1 cellular context compared by ENCODE assay signal in the genomic region with DNA sequence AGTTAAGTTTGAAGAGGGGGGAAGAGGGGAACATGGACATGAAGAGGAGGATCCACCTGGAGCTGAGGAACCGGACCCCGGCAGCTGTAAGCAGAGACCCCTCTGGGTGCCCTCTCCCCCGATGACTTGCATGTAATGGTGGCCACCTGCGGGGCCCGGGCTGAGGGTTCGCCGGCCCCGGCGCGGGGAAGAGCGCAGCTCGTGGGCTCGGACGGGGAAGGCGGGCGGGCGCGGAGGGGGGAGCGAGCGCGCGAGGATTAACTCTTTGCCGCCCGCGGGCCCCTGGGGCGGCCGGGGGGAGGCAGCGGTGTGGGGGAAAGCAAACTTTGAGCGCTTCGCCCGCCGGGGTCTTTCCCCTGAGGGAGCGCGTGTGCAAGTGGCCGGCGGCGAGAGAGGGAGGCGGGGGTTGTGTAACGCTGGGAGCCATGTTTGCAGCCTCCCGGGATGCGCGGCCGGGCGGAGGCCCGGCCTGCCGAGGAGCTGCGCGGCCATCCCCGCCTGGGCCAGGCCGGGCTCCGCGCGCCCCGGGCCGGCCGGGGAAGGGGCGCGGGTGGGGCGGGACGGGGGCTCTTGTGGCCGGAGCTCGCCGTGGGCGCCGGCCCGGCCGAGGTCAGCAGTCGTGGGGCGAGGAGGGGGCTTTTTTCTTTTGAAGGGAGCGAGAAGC.
A peak's percentile ranks its signal among the peaks of the same experiment; 100 is the strongest.
TF ChIP-seq lines count a peak whose summit lies in the region.

No MANE protein-coding gene starts in this region.

TF ChIP-seq in H1, 55 proteins besides CTCF, POLR2A, EP300 and RAD21:
- TF ChIP-seq SP2 (IDR thresholded peaks at IDR 0.05; ENCODE audit: low read length) (no peak), KDM4A (IDR thresholded peaks at IDR 0.05; ENCODE audit: low read depth, low read length, severe bottlenecking) (peak; percentile 56), CBX8 (IDR thresholded peaks at IDR 0.05; ENCODE audit: borderline replicate concordance, low read depth, low read length) (no peak), SIRT6 (IDR thresholded peaks at IDR 0.05; ENCODE audit: low read length) (no peak), CBX5 (IDR thresholded peaks at IDR 0.05; ENCODE audit: low read depth, low read length) (no peak), CEBPB (IDR thresholded peaks at IDR 0.05; ENCODE audit: low read depth, low read length) (no peak), TCF12 (IDR thresholded peaks at IDR 0.05; ENCODE audit: low read depth, low read length) (no peak), YY1 (IDR thresholded peaks at IDR 0.05; ENCODE audit: low read depth, low read length) (peak; percentile 60), SIN3A (conservative IDR thresholded peaks at IDR 0.05 in 1 of 2, IDR thresholded peaks at IDR 0.05 in 1 of 2; ENCODE audit: low read depth in 1 of 2, low read length in 2 of 2) (no peak), BRCA1 (IDR thresholded peaks at IDR 0.05; ENCODE audit: low read depth, low read length) (no peak), NRF1 (IDR thresholded peaks at IDR 0.05; ENCODE audit: low read depth, low read length) (no peak), CHD2 (IDR thresholded peaks at IDR 0.05; ENCODE audit: low read length) (no peak), POU5F1 (IDR thresholded peaks at IDR 0.05; ENCODE audit: low read depth, low read length) (no peak), PHF8 (conservative IDR thresholded peaks at IDR 0.05; ENCODE audit: low read depth, low read length) (peak; percentile 61), GABPA (IDR thresholded peaks at IDR 0.05; ENCODE audit: borderline replicate concordance, insufficient read depth, low read length) (no peak), ASH2L (IDR thresholded peaks at IDR 0.05; ENCODE audit: low read length) (no peak), ZNF274 (IDR thresholded peaks at IDR 0.05; ENCODE audit: borderline replicate concordance, extremely low read depth, low read length) (no peak), CTBP2 (IDR thresholded peaks at IDR 0.05; ENCODE audit: borderline replicate concordance, insufficient read depth, insufficient read length, low read length) (no peak), CHD1 (IDR thresholded peaks at IDR 0.05; ENCODE audit: low read depth, low read length) (no peak), HDAC6 (IDR thresholded peaks at IDR 0.05; ENCODE audit: low read depth, low read length) (no peak), KDM1A (IDR thresholded peaks at IDR 0.05; ENCODE audit: borderline replicate concordance, low read length) (no peak), TBP (IDR thresholded peaks at IDR 0.05; ENCODE audit: low read depth, low read length) (0 out of 2 replicates have a peak, but pooled peaks have one; percentile 14), SP4 (IDR thresholded peaks at IDR 0.05; ENCODE audit: low read length) (no peak), RBBP5 (IDR thresholded peaks at IDR 0.05; ENCODE audit: borderline replicate concordance, low read depth, low read length) (peak; percentile 54; the same call in 1 of the 2 replicates), TAF1 (IDR thresholded peaks at IDR 0.05; ENCODE audit: low read depth, low read length) (0 out of 2 replicates have a peak, but pooled peaks have one; percentile 34), POLR2AphosphoS5 (IDR thresholded peaks at IDR 0.05; ENCODE audit: low read depth, low read length) (no peak), ATF3 (IDR thresholded peaks at IDR 0.05; ENCODE audit: insufficient read depth, low read depth, low read length) (no peak), SP1 (IDR thresholded peaks at IDR 0.05; ENCODE audit: low read depth, low read length) (no peak), RFX5 (IDR thresholded peaks at IDR 0.05; ENCODE audit: borderline replicate concordance, low read depth, low read length) (no peak), SUZ12 (IDR thresholded peaks at IDR 0.05; ENCODE audit: low read length) (no peak), MAFK (IDR thresholded peaks at IDR 0.05; ENCODE audit: low read depth, low read length) (no peak), JUN (IDR thresholded peaks at IDR 0.05; ENCODE audit: low read depth, low read length) (no peak)
- TF ChIP-seq, protein P1, sequence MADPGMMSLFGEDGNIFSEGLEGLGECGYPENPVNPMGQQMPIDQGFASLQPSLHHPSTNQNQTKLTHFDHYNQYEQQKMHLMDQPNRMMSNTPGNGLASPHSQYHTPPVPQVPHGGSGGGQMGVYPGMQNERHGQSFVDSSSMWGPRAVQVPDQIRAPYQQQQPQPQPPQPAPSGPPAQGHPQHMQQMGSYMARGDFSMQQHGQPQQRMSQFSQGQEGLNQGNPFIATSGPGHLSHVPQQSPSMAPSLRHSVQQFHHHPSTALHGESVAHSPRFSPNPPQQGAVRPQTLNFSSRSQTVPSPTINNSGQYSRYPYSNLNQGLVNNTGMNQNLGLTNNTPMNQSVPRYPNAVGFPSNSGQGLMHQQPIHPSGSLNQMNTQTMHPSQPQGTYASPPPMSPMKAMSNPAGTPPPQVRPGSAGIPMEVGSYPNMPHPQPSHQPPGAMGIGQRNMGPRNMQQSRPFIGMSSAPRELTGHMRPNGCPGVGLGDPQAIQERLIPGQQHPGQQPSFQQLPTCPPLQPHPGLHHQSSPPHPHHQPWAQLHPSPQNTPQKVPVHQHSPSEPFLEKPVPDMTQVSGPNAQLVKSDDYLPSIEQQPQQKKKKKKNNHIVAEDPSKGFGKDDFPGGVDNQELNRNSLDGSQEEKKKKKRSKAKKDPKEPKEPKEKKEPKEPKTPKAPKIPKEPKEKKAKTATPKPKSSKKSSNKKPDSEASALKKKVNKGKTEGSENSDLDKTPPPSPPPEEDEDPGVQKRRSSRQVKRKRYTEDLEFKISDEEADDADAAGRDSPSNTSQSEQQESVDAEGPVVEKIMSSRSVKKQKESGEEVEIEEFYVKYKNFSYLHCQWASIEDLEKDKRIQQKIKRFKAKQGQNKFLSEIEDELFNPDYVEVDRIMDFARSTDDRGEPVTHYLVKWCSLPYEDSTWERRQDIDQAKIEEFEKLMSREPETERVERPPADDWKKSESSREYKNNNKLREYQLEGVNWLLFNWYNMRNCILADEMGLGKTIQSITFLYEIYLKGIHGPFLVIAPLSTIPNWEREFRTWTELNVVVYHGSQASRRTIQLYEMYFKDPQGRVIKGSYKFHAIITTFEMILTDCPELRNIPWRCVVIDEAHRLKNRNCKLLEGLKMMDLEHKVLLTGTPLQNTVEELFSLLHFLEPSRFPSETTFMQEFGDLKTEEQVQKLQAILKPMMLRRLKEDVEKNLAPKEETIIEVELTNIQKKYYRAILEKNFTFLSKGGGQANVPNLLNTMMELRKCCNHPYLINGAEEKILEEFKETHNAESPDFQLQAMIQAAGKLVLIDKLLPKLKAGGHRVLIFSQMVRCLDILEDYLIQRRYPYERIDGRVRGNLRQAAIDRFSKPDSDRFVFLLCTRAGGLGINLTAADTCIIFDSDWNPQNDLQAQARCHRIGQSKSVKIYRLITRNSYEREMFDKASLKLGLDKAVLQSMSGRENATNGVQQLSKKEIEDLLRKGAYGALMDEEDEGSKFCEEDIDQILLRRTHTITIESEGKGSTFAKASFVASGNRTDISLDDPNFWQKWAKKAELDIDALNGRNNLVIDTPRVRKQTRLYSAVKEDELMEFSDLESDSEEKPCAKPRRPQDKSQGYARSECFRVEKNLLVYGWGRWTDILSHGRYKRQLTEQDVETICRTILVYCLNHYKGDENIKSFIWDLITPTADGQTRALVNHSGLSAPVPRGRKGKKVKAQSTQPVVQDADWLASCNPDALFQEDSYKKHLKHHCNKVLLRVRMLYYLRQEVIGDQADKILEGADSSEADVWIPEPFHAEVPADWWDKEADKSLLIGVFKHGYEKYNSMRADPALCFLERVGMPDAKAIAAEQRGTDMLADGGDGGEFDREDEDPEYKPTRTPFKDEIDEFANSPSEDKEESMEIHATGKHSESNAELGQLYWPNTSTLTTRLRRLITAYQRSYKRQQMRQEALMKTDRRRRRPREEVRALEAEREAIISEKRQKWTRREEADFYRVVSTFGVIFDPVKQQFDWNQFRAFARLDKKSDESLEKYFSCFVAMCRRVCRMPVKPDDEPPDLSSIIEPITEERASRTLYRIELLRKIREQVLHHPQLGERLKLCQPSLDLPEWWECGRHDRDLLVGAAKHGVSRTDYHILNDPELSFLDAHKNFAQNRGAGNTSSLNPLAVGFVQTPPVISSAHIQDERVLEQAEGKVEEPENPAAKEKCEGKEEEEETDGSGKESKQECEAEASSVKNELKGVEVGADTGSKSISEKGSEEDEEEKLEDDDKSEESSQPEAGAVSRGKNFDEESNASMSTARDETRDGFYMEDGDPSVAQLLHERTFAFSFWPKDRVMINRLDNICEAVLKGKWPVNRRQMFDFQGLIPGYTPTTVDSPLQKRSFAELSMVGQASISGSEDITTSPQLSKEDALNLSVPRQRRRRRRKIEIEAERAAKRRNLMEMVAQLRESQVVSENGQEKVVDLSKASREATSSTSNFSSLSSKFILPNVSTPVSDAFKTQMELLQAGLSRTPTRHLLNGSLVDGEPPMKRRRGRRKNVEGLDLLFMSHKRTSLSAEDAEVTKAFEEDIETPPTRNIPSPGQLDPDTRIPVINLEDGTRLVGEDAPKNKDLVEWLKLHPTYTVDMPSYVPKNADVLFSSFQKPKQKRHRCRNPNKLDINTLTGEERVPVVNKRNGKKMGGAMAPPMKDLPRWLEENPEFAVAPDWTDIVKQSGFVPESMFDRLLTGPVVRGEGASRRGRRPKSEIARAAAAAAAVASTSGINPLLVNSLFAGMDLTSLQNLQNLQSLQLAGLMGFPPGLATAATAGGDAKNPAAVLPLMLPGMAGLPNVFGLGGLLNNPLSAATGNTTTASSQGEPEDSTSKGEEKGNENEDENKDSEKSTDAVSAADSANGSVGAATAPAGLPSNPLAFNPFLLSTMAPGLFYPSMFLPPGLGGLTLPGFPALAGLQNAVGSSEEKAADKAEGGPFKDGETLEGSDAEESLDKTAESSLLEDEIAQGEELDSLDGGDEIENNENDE (IDR thresholded peaks at IDR 0.05; ENCODE audit: insufficient replicate concordance, low read length) = no peak
- TF ChIP-seq, protein P2, sequence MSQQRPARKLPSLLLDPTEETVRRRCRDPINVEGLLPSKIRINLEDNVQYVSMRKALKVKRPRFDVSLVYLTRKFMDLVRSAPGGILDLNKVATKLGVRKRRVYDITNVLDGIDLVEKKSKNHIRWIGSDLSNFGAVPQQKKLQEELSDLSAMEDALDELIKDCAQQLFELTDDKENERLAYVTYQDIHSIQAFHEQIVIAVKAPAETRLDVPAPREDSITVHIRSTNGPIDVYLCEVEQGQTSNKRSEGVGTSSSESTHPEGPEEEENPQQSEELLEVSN (IDR thresholded peaks at IDR 0.05) = no peak; the same call in 1 of the 2 replicates
TF ChIP-seq in H1: peak in this region for 6.
